Comparison of ENCODE assay signal across 10 cellular contexts in the genomic region with DNA sequence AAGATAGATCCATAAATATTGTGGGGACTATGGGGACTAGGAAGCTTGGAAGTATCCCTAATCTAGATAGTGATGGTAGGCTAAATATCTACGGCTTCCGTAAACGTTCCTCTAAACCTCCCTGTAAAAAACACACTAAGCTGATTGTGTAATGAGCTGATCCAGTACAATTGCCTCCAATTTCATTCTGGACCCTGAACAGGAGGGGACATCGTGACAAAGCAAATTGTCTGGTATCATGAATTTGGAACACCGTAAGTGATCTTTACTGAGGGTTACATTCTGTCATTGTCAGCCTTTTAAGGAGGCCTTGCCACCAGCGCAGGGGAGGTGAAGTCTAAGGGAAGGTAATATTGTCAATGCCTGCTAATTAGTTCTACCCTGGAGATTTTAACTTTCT. TPM values are rescaled to one million over a fixed set of nuclear protein-coding genes. Genes with fewer than 3 reads are reported as not detected.
DNase-seq lines count a peak whose midpoint lies in the region; ATAC-seq and TF ChIP-seq lines count a peak whose summit lies in the region.
"Had no signal": no experiment of that assay in that cellular context is flagged by ENCODE, and none has a peak within 500 bp of the region (broad histone marks: within the 10 kb centered on the region; RNA-seq: fewer than 3 reads in every experiment).

No MANE protein-coding gene starts in this region.

- peak overlapping the region; percentile 60 for H3K4me3 ChIP-seq in Caco-2 (ENCODE audit: low read depth, low read length)
- peak overlapping the region in 3 of 4 donors; percentile 25 to 66 (median 57) for H3K4me3 ChIP-seq in Peyer's patch
- H3K4me3 ChIP-seq in fibroblast of mammary gland (ENCODE audit: control insufficient read depth, low read depth, low read length), result peak overlapping the region; percentile 85
- H3K4me3 ChIP-seq in neuron (ENCODE audit: low read length), result peak overlapping the region; percentile 52

- DNase-seq in Caco-2, result peak in 1 of 2 experiments; percentile 9
- no peak for DNase-seq in Peyer's patch
- no peak for DNase-seq in fibroblast of mammary gland (ENCODE audit: low read depth)
- DNase-seq in stimulated activated CD4-positive, alpha-beta T cell treated with anti-CD3 and anti-CD28 coated beads, Interleukin-4, amount 100 ng/mL, for 1 hour, result no peak
- no peak for DNase-seq in DMS79 (lab: John Stamatoyannopoulos, UW)
- no peak for DNase-seq in stimulated activated naive CD4-positive, alpha-beta T cell treated with Interleukin-2 at 50 U/mL for 16 hours (lab: John Stamatoyannopoulos, UW)
- DNase-seq: activated T-cell treated with anti-CD3 and anti-CD28 coated beads, Interleukin-2, amount 50 U/mL, for 72 hours had no signal

- no peak for ATAC-seq in stimulated activated memory B cell treated with anti-CD40 and anti-IgM and Interleukin-4, amounts not matched to agents 10 μg/mL and 1 μg/mL and 100 μg/mL, for 72 hours
- ATAC-seq: activated T-cell treated with anti-CD3 and anti-CD28 coated beads, Interleukin-2, amount 50 U/mL, for 72 hours had no signal

- H3K4me1 ChIP-seq in Caco-2 (peaks cover 29% of the 10 kb centered on the region), Peyer's patch (peaks cover 0 to 5% (median 0%) of the 10 kb centered on the region in 4 donors), neuron (ENCODE audit: insufficient read depth, low read length) (peaks cover 28% of the 10 kb centered on the region)

- POLR2A ChIA-PET in Caco-2 (lab: Charles Lee), result no interaction called here

- no peaks in the 10 kb centered on the region for H3K27me3 ChIP-seq in Caco-2 (replicated peaks; ENCODE audit: control insufficient read depth, insufficient read depth, low read length)
- H3K27me3 ChIP-seq in Peyer's patch, result no peaks in the 10 kb centered on the region
- no peaks in the 10 kb centered on the region for H3K27me3 ChIP-seq in neuron (ENCODE audit: insufficient read depth, low read length)

- H2AFZ ChIP-seq in neuron (ENCODE audit: low read depth, low read length), result peak overlapping the region; percentile 65

- BruUV-seq in Caco-2 (replicated peaks; lab: Mats Ljungman, UMichigan), result TSS peak; percentile 96

- no peaks in the 10 kb centered on the region for H3K27me3 Mint-ChIP-seq in Caco-2 (ENCODE audit: insufficient read depth, unreplicated experiment)
- peaks cover 24% of the 10 kb centered on the region for H3K27me3 Mint-ChIP-seq in stimulated activated memory B cell treated with anti-CD40 and anti-IgM and Interleukin-4, amounts not matched to agents 10 μg/mL and 1 μg/mL and 100 μg/mL, for 72 hours

- no peaks in the 10 kb centered on the region for H3K36me3 ChIP-seq in Caco-2 (ENCODE audit: control insufficient read depth, insufficient read depth, low read length)
- no peaks in the 10 kb centered on the region for H3K36me3 ChIP-seq in Peyer's patch
- no peaks in the 10 kb centered on the region for H3K36me3 ChIP-seq in neuron (ENCODE audit: insufficient read depth, low read length)

- peak overlapping the region; percentile 98 for H3K27ac Mint-ChIP-seq in Caco-2 (ENCODE audit: unreplicated experiment)
- H3K27ac Mint-ChIP-seq in stimulated activated memory B cell treated with anti-CD40 and anti-IgM and Interleukin-4, amounts not matched to agents 10 μg/mL and 1 μg/mL and 100 μg/mL, for 72 hours, result no peak overlapping the region
- H3K27ac Mint-ChIP-seq: activated T-cell treated with anti-CD3 and anti-CD28 coated beads, Interleukin-2, amount 50 U/mL, for 72 hours; memory B cell had no signal

- CTCF ChIA-PET in Caco-2 (lab: Charles Lee), result no interaction called here

- H3K9me3 Mint-ChIP-seq in Caco-2 (ENCODE audit: unreplicated experiment), result no peaks in the 10 kb centered on the region
- H3K9me3 Mint-ChIP-seq in stimulated activated memory B cell treated with anti-CD40 and anti-IgM and Interleukin-4, amounts not matched to agents 10 μg/mL and 1 μg/mL and 100 μg/mL, for 72 hours, result peaks cover 3% of the 10 kb centered on the region

- H3K27ac ChIP-seq in Peyer's patch, result peak overlapping the region in 3 of 4 donors; percentile 59 to 82 (median 67)

- TF ChIP-seq CTCF in Caco-2 (IDR thresholded peaks at IDR 0.05; ENCODE audit: insufficient read depth in 1 of 2, low read depth in 1 of 2, low read length in 1 of 2, severe bottlenecking in 1 of 2, unreplicated experiment in 1 of 2), result no peak
- TF ChIP-seq CTCF in Peyer's patch (IDR thresholded peaks at IDR 0.05), result no peak
- no peak for TF ChIP-seq CTCF in fibroblast of mammary gland (conservative IDR thresholded peaks at IDR 0.05; ENCODE audit: control insufficient read depth, insufficient read depth, low read depth, low read length)

- intact Hi-C loops in Caco-2 (cut with micrococcal nuclease; ENCODE audit: unreplicated experiment), result loop anchor here (5.0 to 10.0 kb wide), 4 partner anchors 55 to 432 kb away; a partner anchor contains a TSS

- no peaks in the 10 kb centered on the region; the same call in 1 of the 2 replicates for H3K9me3 ChIP-seq in Caco-2
- H3K9me3 ChIP-seq in Peyer's patch, result no peaks in the 10 kb centered on the region
- H3K9me3 ChIP-seq in neuron (ENCODE audit: low read length), result no peaks in the 10 kb centered on the region

- H3K4me3 Mint-ChIP-seq in Caco-2 (ENCODE audit: unreplicated experiment), result peak overlapping the region; percentile 96
- H3K4me3 Mint-ChIP-seq in stimulated activated memory B cell treated with anti-CD40 and anti-IgM and Interleukin-4, amounts not matched to agents 10 μg/mL and 1 μg/mL and 100 μg/mL, for 72 hours, result no peak overlapping the region
- H3K4me3 Mint-ChIP-seq: activated T-cell treated with anti-CD3 and anti-CD28 coated beads, Interleukin-2, amount 50 U/mL, for 72 hours; memory B cell had no signal

- H3K36me3 Mint-ChIP-seq in Caco-2 (ENCODE audit: insufficient read depth, unreplicated experiment), result peaks cover 26% of the 10 kb centered on the region
- no peaks in the 10 kb centered on the region for H3K36me3 Mint-ChIP-seq in stimulated activated memory B cell treated with anti-CD40 and anti-IgM and Interleukin-4, amounts not matched to agents 10 μg/mL and 1 μg/mL and 100 μg/mL, for 72 hours
- H3K36me3 Mint-ChIP-seq: memory B cell had no signal

- no peak for TF ChIP-seq POLR2A in Peyer's patch (IDR thresholded peaks at IDR 0.05)

- peaks cover 52% of the 10 kb centered on the region for H3K4me1 Mint-ChIP-seq in Caco-2 (ENCODE audit: low read depth, unreplicated experiment)
- H3K4me1 Mint-ChIP-seq in stimulated activated memory B cell treated with anti-CD40 and anti-IgM and Interleukin-4, amounts not matched to agents 10 μg/mL and 1 μg/mL and 100 μg/mL, for 72 hours, result no peaks in the 10 kb centered on the region
- H3K4me1 Mint-ChIP-seq: memory B cell had no signal

RNA-seq across cellular contexts. Expression of a gene that starts 0.5 kb away (rescaled TPM):
- total RNA-seq in Caco-2 (2022), result 105 and 122 TPM in 2 replicates
- 100 to 1,000 TPM in 2 of 4 donors, 10 to 100 TPM in 2; 55.3 to 197 (median 125) TPM for total RNA-seq in Peyer's patch
- total RNA-seq: activated T-cell treated with anti-CD3 and anti-CD28 coated beads, Interleukin-2, amount 50 U/mL, for 72 hours had no signal
